8 cellular contexts compared by ENCODE assay signal in the genomic region with DNA sequence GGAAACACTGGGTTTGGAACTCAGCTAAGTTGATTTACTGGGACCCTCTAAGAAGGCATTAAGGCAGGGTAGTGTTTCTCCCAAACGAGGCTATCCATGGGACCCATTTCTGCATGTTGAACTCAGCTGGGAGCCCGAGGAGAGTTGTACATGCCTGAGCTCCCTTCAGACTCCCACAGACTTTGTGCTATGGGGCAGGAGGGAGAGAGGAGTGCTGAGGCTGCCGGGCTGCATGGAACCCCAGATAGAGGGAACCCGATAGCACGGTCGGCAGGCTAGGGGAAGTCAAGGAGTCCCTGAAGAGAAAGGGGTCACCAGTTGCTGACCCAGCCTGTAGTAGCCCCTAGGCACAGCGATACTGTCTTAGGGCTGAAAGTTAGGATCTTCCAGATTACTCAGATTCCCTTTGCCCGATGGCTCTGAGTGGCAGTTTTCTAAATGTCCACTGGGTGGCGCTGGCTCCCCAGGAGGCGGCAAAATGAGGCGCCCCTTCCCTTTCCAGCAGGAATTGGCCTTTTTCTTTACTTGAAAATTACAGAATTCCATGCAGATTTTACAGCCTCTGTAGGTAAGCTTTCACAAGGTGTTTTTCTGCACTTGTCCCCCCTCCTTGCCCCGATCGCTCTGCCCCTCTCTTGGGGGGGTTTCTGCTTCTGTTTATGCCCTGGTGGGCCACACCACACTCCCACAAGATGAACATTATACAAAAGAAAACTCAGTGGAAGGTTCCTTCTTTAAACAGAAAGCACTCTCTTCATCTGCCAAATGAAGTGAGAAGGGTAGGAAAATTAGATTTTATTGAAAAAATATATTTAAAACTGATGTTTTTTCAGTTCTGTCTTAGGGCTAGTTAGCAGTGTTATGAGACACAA. TPM values are rescaled to one million over a fixed set of nuclear protein-coding genes. Genes with fewer than 3 reads are reported as not detected.
DNase-seq lines count a peak whose midpoint lies in the region; ATAC-seq and TF ChIP-seq lines count a peak whose summit lies in the region.

No MANE protein-coding gene starts in this region.

- no peak overlapping the region for H2AFZ ChIP-seq in SU-DHL-6 (ENCODE audit: low read depth, low read length, severe bottlenecking)

- no peaks in the 10 kb centered on the region for H3K79me2 ChIP-seq in SU-DHL-6 (ENCODE audit: insufficient read depth, low read length)

- no peaks in the 10 kb centered on the region for H3K27me3 ChIP-seq in SU-DHL-6 (ENCODE audit: low read length)
- no peaks in the 10 kb centered on the region for H3K27me3 ChIP-seq in heart left ventricle
- no peaks in the 10 kb centered on the region for H3K27me3 ChIP-seq in psoas muscle (ENCODE audit: insufficient read depth in 3 of 3, low read length in 2 of 3)

- no peak for TF ChIP-seq POLR2A in heart left ventricle (IDR thresholded peaks at IDR 0.05)

- no peaks in the 10 kb centered on the region for H4K20me1 ChIP-seq in SU-DHL-6 (ENCODE audit: low read depth, low read length)

- no peak overlapping the region for H3K27ac ChIP-seq in SU-DHL-6 (ENCODE audit: low read depth, low read length)
- peak overlapping the region in 2 of 12 donors; percentile 23 to 37 for H3K27ac ChIP-seq in heart left ventricle
- H3K27ac ChIP-seq in psoas muscle: no peak overlapping the region

- 34 to 45% (median 40%) methylated on average over 13 of the region's 13 CpGs for WGBS in heart left ventricle, 4 donors
- WGBS in psoas muscle, 3 donors: 35 to 36% (median 35%) methylated on average over 13 of the region's 13 CpGs

- no peaks in the 10 kb centered on the region for H3K9me2 ChIP-seq in SU-DHL-6 (replicated peaks; ENCODE audit: insufficient read depth, low read length)

- H3K4me3 ChIP-seq in SU-DHL-6 (ENCODE audit: insufficient read depth, low read length, poor library complexity, severe bottlenecking) (no peak overlapping the region), heart left ventricle (no peak overlapping the region), psoas muscle (no peak overlapping the region)

- intact Hi-C loops in heart left ventricle (cut with DNase I): loop anchor here in 8 of 10 donors (2.0 to 10.0 kb wide), 5 partner anchors 130 to 190 kb away; no protein-coding TSS in a partner anchor
- intact Hi-C loops in psoas muscle (cut with DNase I): loop anchor here (2.0 to 10.0 kb wide), 4 partner anchors 60 to 190 kb away; no protein-coding TSS in a partner anchor

- no peak overlapping the region for H3K9ac ChIP-seq in SU-DHL-6 (ENCODE audit: low read length)

- H3K9me3 ChIP-seq in SU-DHL-6 (ENCODE audit: insufficient read depth, low read length): no peaks in the 10 kb centered on the region
- no peaks in the 10 kb centered on the region for H3K9me3 ChIP-seq in heart left ventricle
- H3K9me3 ChIP-seq in psoas muscle: no peaks in the 10 kb centered on the region

- H3K4me2 ChIP-seq in SU-DHL-6 (ENCODE audit: low read depth, low read length, poor library complexity, severe bottlenecking): no peak overlapping the region

- ATAC-seq in heart left ventricle (peak in 3 of 4 donors; percentile 33 to 62 (median 56)), psoas muscle (peak in 3 of 4 donors; percentile 53 to 76 (median 67)), HG03039 (IDR thresholded peaks at IDR 0.05; ENCODE audit: unreplicated experiment) (no peak), GM18511 (IDR thresholded peaks at IDR 0.05; ENCODE audit: unreplicated experiment) (no peak)

- peaks cover 0 to 21% (median 6%) of the 10 kb centered on the region in 12 donors for H3K4me1 ChIP-seq in heart left ventricle
- H3K4me1 ChIP-seq in psoas muscle: no peaks in the 10 kb centered on the region

- H3K36me3 ChIP-seq in SU-DHL-6 (ENCODE audit: low read length) (no peaks in the 10 kb centered on the region), heart left ventricle (peaks cover 0 to 32% (median 21%) of the 10 kb centered on the region in 9 donors), psoas muscle (ENCODE audit: insufficient read depth in 1 of 2, low read depth in 1 of 2) (peaks cover 0 to 29% of the 10 kb centered on the region in 2 donors)

- TF ChIP-seq CTCF in SU-DHL-6 (IDR thresholded peaks at IDR 0.05; ENCODE audit: insufficient read depth, low read length, poor library complexity, severe bottlenecking): peak; percentile 92
- TF ChIP-seq CTCF in heart left ventricle (IDR thresholded peaks at IDR 0.05): peak; percentile 81 to 98 (median 94)
- peak; percentile 88 for TF ChIP-seq CTCF in psoas muscle (IDR thresholded peaks at IDR 0.05)

- DNase-seq in DMS53 treated with DMSO at 0.1 percent for 48 hours (lab: John Stamatoyannopoulos, UW; ENCODE audit: unreplicated experiment) (peak; percentile 4), HuH-7.5 (ENCODE audit: low spot score) (peak; percentile 51), heart left ventricle (peak; percentile 41 to 70 (median 47)), psoas muscle (peak; percentile 50 to 74)
- DNase-seq in activated naive CD8-positive, alpha-beta T cell treated with anti-CD3 and anti-CD28 coated beads, Interleukin-2, amount 50 U/mL, for 16 hours (ENCODE audit: low read depth, low spot score): peak; percentile 31

- H3F3A ChIP-seq in SU-DHL-6 (ENCODE audit: insufficient read depth): no peaks in the 10 kb centered on the region

RNA-seq across cellular contexts. Expression of gene NANS, which starts 17.8 kb away (rescaled TPM):
- 10 to 100 TPM; 24.3 to 59.0 (median 33.7) TPM for total RNA-seq in heart left ventricle
- 100 to 1,000 TPM in 1 of 2 donors, 10 to 100 TPM in 1; 45.3 to 144 TPM for polyA plus RNA-seq in heart left ventricle
- 10 to 100 TPM; 21.1 to 53.8 (median 26.5) TPM for total RNA-seq in psoas muscle
- 100 to 1,000 TPM in 1 of 3 donors, 10 to 100 TPM in 2; 33.2 to 168 (median 48.9) TPM for polyA plus RNA-seq in psoas muscle

RNA-seq across cellular contexts. Expression of gene TRIM14, which starts 44.7 kb away (rescaled TPM):
- total RNA-seq in heart left ventricle: 10 to 100 TPM in 2 of 9 donors, 1 to 10 TPM in 6, under 1 TPM in 1; 0.89 to 20.8 (median 2.9) TPM
- 1 to 10 TPM in 1 of 2 donors, under 1 TPM in 1; 0.99 to 1.5 TPM for polyA plus RNA-seq in heart left ventricle
- total RNA-seq in psoas muscle: 1 to 10 TPM in 3 of 4 donors, under 1 TPM in 1; 0.79 to 2.5 (median 1.9) TPM
- under 1 TPM; 0.13 to 0.70 (median 0.38) TPM for polyA plus RNA-seq in psoas muscle

Comparison
In these comparisons a context has a peak if more than half of its experiments do, and no peak if none do; other contexts are left out.
1. DNase-seq: peak in every context shown above with its lines; median percentile 62 in psoas muscle; 51 in HuH-7.5; 47 in heart left ventricle; 31 in activated naive CD8-positive, alpha-beta T cell treated with anti-CD3 and anti-CD28 coated beads, Interleukin-2, amount 50 U/mL, for 16 hours; 4 in DMS53 treated with DMSO at 0.1 percent for 48 hours.
2. ATAC-seq: peak in heart left ventricle (3 of 4) and psoas muscle (3 of 4); none in HG03039 (single experiment) and GM18511 (single experiment).
3. Peak in every context shown above with its lines, with median percentiles within 50 percentile points of each other: CTCF ChIP-seq.